Comparison of ENCODE assay signal across 8 cellular contexts in the genomic region with DNA sequence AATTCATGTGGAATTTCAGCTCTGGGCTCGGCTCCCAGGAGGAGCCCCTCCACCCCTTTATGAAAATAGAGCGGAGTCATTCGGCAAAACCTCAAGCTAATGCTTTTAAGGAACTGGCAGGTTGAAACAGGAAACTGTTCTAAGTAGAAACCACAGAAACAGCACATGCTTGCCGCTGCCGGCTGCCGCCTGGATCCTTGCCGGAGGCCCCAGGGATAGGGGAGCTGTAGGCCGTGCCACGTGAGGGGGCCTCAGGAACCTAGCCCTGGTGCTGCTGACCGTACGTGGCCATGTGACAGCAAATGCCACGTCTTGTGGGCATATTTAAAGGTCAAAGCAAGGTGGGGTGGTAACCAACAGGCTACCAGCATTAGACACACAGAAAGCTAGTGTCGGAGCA.
DNase-seq lines count a peak whose midpoint lies in the region; ATAC-seq and TF ChIP-seq lines count a peak whose summit lies in the region.

No MANE protein-coding gene starts in this region.

- no peak for TF ChIP-seq POLR2A in esophagus squamous epithelium (IDR thresholded peaks at IDR 0.05)

- H3K27ac Mint-ChIP-seq in naive thymus-derived CD4-positive, alpha-beta T cell, result peak overlapping the region; percentile 49 to 82 (median 71)

- H3K27ac ChIP-seq in BLaER1 (peak overlapping the region; percentile 33; the same call in 1 of the 2 replicates), coronary artery (peak overlapping the region; percentile 28 to 68), substantia nigra (ENCODE audit: low read depth, low read length, poor library complexity, severe bottlenecking) (no peak overlapping the region), esophagus squamous epithelium (peak overlapping the region in 2 of 4 donors; percentile 47)
- H3K27ac ChIP-seq in naive thymus-derived CD4-positive, alpha-beta T cell (ENCODE audit: low read depth, low read length), result no peak overlapping the region

- no peak overlapping the region for H3K4me3 ChIP-seq in BLaER1
- no peak overlapping the region for H3K4me3 ChIP-seq in coronary artery
- H3K4me3 ChIP-seq in naive thymus-derived CD4-positive, alpha-beta T cell (ENCODE audit: low read length), result peak overlapping the region; percentile 25
- H3K4me3 ChIP-seq in esophagus squamous epithelium, result no peak overlapping the region

- H3K36me3 Mint-ChIP-seq in naive thymus-derived CD4-positive, alpha-beta T cell, result peaks cover 0 to 9% (median 0%) of the 10 kb centered on the region in 5 donors

- no peak for TF ChIP-seq CTCF in coronary artery (IDR thresholded peaks at IDR 0.05)
- no peak for TF ChIP-seq CTCF in esophagus squamous epithelium (IDR thresholded peaks at IDR 0.05)

- peaks cover 24 to 58% (median 54%) of the 10 kb centered on the region in 7 donors for H3K4me1 Mint-ChIP-seq in naive thymus-derived CD4-positive, alpha-beta T cell

- H3K9me3 ChIP-seq in BLaER1, result no peaks in the 10 kb centered on the region
- H3K9me3 ChIP-seq in naive thymus-derived CD4-positive, alpha-beta T cell (ENCODE audit: control insufficient read depth in 2 of 3, low read length in 3 of 3), result no peaks in the 10 kb centered on the region
- no peaks in the 10 kb centered on the region for H3K9me3 ChIP-seq in esophagus squamous epithelium

- H3K27me3 ChIP-seq in BLaER1 (no peaks in the 10 kb centered on the region), esophagus squamous epithelium (no peaks in the 10 kb centered on the region)
- no peaks in the 10 kb centered on the region for H3K27me3 ChIP-seq in naive thymus-derived CD4-positive, alpha-beta T cell (ENCODE audit: control insufficient read depth in 2 of 2, insufficient read depth in 2 of 2, low read length in 2 of 2)

- CTCF ChIA-PET in naive thymus-derived CD4-positive, alpha-beta T cell (lab: Charles Lee), result interaction anchor here (1.6 to 1.8 kb wide), 2 partner anchors 19 to 73 kb away, joined by 4 to 9 read pairs; no protein-coding TSS in a partner anchor

- H3K4me2 ChIP-seq in BLaER1, result peak overlapping the region; percentile 74

- no peaks in the 10 kb centered on the region for H3K36me3 ChIP-seq in BLaER1
- no peaks in the 10 kb centered on the region for H3K36me3 ChIP-seq in naive thymus-derived CD4-positive, alpha-beta T cell (ENCODE audit: control insufficient read depth in 2 of 3, insufficient read depth in 3 of 3, low read length in 3 of 3)
- H3K36me3 ChIP-seq in esophagus squamous epithelium, result no peaks in the 10 kb centered on the region

- POLR2A ChIA-PET in naive thymus-derived CD4-positive, alpha-beta T cell (lab: Charles Lee), result interaction anchor here (0.7 kb wide), 1 partner anchor 115 kb away, joined by 3 read pairs; no protein-coding TSS in a partner anchor

- intact Hi-C loops in naive thymus-derived CD4-positive, alpha-beta T cell (cut with micrococcal nuclease), result no loop called here
- intact Hi-C loops in esophagus squamous epithelium (cut with DNase I), result no loop called here

- H3K9ac ChIP-seq in BLaER1, result no peak overlapping the region

- H3K27me3 Mint-ChIP-seq in naive thymus-derived CD4-positive, alpha-beta T cell, result peaks cover 0 to 27% (median 0%) of the 10 kb centered on the region in 5 donors

- DNase-seq in UCSD-AML1 (lab: John Stamatoyannopoulos, UW; ENCODE audit: unreplicated experiment) (peak; percentile 91), coronary artery (ENCODE audit: low spot score) (no peak), substantia nigra (lab: John Stamatoyannopoulos, UW) (peak in 30 of 49 donors; percentile 4 to 62 (median 20)), esophagus squamous epithelium (lab: John Stamatoyannopoulos, UW) (no peak)
- DNase-seq in naive thymus-derived CD4-positive, alpha-beta T cell, result peak in 8 of 9 donors; percentile 8 to 41 (median 30)

- H4K20me1 ChIP-seq in BLaER1, result no peaks in the 10 kb centered on the region

- H3K4me3 Mint-ChIP-seq in naive thymus-derived CD4-positive, alpha-beta T cell, result peak overlapping the region; percentile 54 to 77 (median 69)

- ATAC-seq in HG03097 (IDR thresholded peaks at IDR 0.05; ENCODE audit: low FRiP score, unreplicated experiment) (peak; percentile 84), GM19467 (IDR thresholded peaks at IDR 0.05; ENCODE audit: unreplicated experiment) (no peak)
- ATAC-seq in naive thymus-derived CD4-positive, alpha-beta T cell, result peak; percentile 86

- peaks cover 0 to 9% (median 0%) of the 10 kb centered on the region in 11 donors for H3K9me3 Mint-ChIP-seq in naive thymus-derived CD4-positive, alpha-beta T cell

- H3K4me1 ChIP-seq in BLaER1 (peaks cover 59% of the 10 kb centered on the region), esophagus squamous epithelium (peaks cover 12 to 31% (median 16%) of the 10 kb centered on the region in 3 donors)
- H3K4me1 ChIP-seq in naive thymus-derived CD4-positive, alpha-beta T cell (ENCODE audit: control insufficient read depth in 2 of 2, insufficient read depth in 2 of 2, low read length in 2 of 2), result peaks cover 8 to 33% of the 10 kb centered on the region in 2 donors

- 10 to 17% methylated on average over 12 to 13 of the region's 13 CpGs for WGBS in esophagus squamous epithelium, 2 donors

Comparison
In these comparisons a context has a peak if more than half of its experiments do, and no peak if none do; other contexts are left out.
1. H3K27ac ChIP-seq: peak in BLaER1 (single experiment) and coronary artery (2 of 2); none in naive thymus-derived CD4-positive, alpha-beta T cell (single experiment) and substantia nigra (single experiment).
2. DNase-seq: peak in UCSD-AML1 (single experiment), naive thymus-derived CD4-positive, alpha-beta T cell (8 of 9) and substantia nigra (30 of 49); none in coronary artery (single experiment) and esophagus squamous epithelium (single experiment).